Comparison of ENCODE assay signal across 1 cellular context in the genomic region with DNA sequence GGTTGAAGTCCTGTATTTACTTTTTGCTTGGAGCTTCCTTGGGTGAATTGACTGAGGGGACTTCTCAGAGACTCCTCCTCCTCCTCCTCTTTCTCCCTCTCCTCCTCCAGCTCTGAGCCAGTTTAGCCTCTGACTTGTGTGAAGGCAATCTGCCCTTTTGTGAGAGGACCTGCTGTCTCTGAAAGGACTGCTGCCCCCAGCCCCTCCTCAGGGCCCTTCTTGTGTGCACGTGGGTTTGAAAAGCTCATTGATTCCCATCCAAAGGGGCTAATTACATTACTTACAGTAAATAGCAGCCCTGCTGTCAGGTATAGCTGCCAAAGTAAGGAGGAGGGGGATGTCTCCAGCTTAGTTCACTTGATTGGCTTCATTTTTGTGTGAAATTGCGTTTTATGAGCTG.
TF ChIP-seq lines count a peak whose summit lies in the region.

No MANE protein-coding gene starts in this region.

TF ChIP-seq in HepG2, 621 proteins besides CTCF, POLR2A, EP300 and RAD21:
- TF ChIP-seq ZNF331 (CRISPR knock-in tag; IDR thresholded peaks at IDR 0.05) (no peak), ZHX1 (CRISPR knock-in tag; IDR thresholded peaks at IDR 0.05; ENCODE audit: low read depth) (no peak), ZSCAN31 (CRISPR knock-in tag; IDR thresholded peaks at IDR 0.05; ENCODE audit: low read depth) (no peak), ATF7 (IDR thresholded peaks at IDR 0.05) (no peak), ATF7 (CRISPR knock-in tag; IDR thresholded peaks at IDR 0.05) (no peak), ZNF484 (CRISPR knock-in tag; IDR thresholded peaks at IDR 0.05; ENCODE audit: borderline replicate concordance, low read depth) (no peak), BCLAF1 (IDR thresholded peaks at IDR 0.05) (no peak), KIAA2018 (CRISPR knock-in tag; IDR thresholded peaks at IDR 0.05; ENCODE audit: borderline replicate concordance) (no peak)
- TF ChIP-seq, protein P1, sequence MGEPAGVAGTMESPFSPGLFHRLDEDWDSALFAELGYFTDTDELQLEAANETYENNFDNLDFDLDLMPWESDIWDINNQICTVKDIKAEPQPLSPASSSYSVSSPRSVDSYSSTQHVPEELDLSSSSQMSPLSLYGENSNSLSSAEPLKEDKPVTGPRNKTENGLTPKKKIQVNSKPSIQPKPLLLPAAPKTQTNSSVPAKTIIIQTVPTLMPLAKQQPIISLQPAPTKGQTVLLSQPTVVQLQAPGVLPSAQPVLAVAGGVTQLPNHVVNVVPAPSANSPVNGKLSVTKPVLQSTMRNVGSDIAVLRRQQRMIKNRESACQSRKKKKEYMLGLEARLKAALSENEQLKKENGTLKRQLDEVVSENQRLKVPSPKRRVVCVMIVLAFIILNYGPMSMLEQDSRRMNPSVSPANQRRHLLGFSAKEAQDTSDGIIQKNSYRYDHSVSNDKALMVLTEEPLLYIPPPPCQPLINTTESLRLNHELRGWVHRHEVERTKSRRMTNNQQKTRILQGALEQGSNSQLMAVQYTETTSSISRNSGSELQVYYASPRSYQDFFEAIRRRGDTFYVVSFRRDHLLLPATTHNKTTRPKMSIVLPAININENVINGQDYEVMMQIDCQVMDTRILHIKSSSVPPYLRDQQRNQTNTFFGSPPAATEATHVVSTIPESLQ (CRISPR knock-in tag; conservative IDR thresholded peaks at IDR 0.05): no peak
